25 cellular contexts compared by ENCODE assay signal in genomic region chr11:86191874-86192273, GRCh38.
"Had no signal": no experiment of that assay in that cellular context is flagged by ENCODE, and none has a peak within 500 bp of the region (broad histone marks: within the 10 kb centered on the region; RNA-seq: fewer than 3 reads in every experiment).

No MANE protein-coding gene starts in this region.

- H3K36me3 ChIP-seq: esophagus squamous epithelium, gastroesophageal sphincter, left ventricle myocardium inferior, lower lobe of right lung, neural progenitor cell, pancreas, prostate gland, right lobe of liver, spleen, suprapubic skin, thyroid gland, uterus had no signal

- H3K4me3 Mint-ChIP-seq: neural progenitor cell, type B pancreatic cell had no signal

- H3K27ac ChIP-seq: neural progenitor cell, pancreas, prostate gland, suprapubic skin, thyroid gland, uterus had no signal

- H3K27ac Mint-ChIP-seq: neural progenitor cell, type B pancreatic cell had no signal

- H3K9me3 Mint-ChIP-seq: memory B cell; natural killer cell treated with Interleukin-12 subunit alpha and Interleukin-12 subunit beta and Interleukin-15 and Interleukin-18, amount 100 ng/mL, for 72 hours; neural progenitor cell; type B pancreatic cell had no signal

- ATAC-seq: gastroesophageal sphincter, lower lobe of right lung, pancreas, right lobe of liver had no signal

- H3K36me3 Mint-ChIP-seq: natural killer cell treated with Interleukin-12 subunit alpha and Interleukin-12 subunit beta and Interleukin-15 and Interleukin-18, amount 100 ng/mL, for 72 hours; neural progenitor cell; type B pancreatic cell had no signal

- H3K27me3 Mint-ChIP-seq: memory B cell; natural killer cell treated with Interleukin-12 subunit alpha and Interleukin-12 subunit beta and Interleukin-15 and Interleukin-18, amount 100 ng/mL, for 72 hours had no signal

- H2AFZ ChIP-seq: neural progenitor cell had no signal

- H3K4me3 ChIP-seq: esophagus squamous epithelium, gastroesophageal sphincter, left ventricle myocardium inferior, lower lobe of right lung, neural progenitor cell, pancreas, prostate gland, right lobe of liver, suprapubic skin, thyroid gland, uterus had no signal

- H3K9ac ChIP-seq: neural progenitor cell had no signal

- DNase-seq: dermis blood vessel endothelial cell; esophagus squamous epithelium; foreskin fibroblast; glutamatergic neuron; islet precursor cell; left ventricle myocardium inferior; lower lobe of right lung; midbrain; occipital lobe; pancreas; right lobe of liver; spleen; stimulated activated CD4-positive, alpha-beta T cell treated with anti-CD3 and anti-CD28 coated beads, Interleukin-15, amount 100 ng/mL, for 24 hours; stimulated activated CD4-positive, alpha-beta T cell treated with anti-CD3 and anti-CD28 coated beads, Interleukin-1b, Interleukin-23, amount 100 ng/mL, for 48 hours; stimulated activated CD4-positive, alpha-beta T cell treated with anti-CD3 and anti-CD28 coated beads, Interleukin-4, amount 100 ng/mL, for 24 hours; stimulated activated naive CD4-positive, alpha-beta T cell; thyroid gland; uterus had no signal

- H3K4me2 ChIP-seq: neural progenitor cell had no signal

- H3K9me3 ChIP-seq: esophagus squamous epithelium, gastroesophageal sphincter, left ventricle myocardium inferior, lower lobe of right lung, pancreas, prostate gland, right lobe of liver, spleen, suprapubic skin, thyroid gland, uterus had no signal

- H3K4me1 ChIP-seq: neural progenitor cell, prostate gland, uterus had no signal

- H3K27me3 ChIP-seq: esophagus squamous epithelium, gastroesophageal sphincter, pancreas, right lobe of liver, spleen, suprapubic skin, thyroid gland, uterus had no signal
